Comparison of ENCODE assay signal across 8 cellular contexts in the genomic region with DNA sequence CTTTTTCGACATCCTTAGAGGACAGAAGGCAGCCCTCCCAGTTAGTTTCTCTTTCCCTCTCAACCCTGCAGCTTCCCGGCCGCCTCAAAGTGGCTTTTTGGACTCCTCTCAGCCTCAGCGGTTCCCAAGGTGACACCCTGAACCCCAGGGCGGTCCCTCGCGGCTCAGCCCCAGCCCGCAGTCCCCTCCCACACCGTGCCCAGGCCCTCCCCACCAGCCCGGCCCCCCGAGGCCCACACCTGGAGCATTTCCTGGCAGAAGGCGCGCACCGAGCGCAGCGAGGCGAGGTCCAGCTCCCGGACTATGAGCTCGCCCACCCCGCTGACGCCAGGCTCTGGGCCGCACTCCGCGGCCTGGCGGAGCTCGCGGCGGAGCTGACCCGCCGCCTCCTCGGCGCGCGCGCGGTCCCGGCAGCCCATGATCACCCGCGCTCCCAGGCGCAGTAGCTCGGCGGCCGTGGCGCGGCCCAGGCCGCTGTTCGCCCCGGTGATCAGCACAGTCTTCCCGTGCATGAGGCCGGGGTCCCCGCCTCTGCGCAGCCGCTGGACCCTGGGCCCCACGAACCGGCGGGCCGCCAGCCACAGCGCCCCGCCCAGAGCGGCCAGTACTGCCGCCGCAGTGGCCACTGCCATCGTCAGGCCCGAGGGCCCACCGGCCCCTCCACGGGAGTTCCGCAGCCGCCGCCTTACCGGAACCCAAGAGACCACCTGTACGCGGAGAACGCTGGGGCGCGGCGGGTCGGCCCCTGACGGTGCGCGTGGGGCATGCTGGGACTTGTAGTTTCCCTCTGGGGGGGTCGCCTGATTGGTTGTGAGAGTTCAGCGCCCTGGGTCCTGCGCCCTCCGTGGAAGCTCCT. TPM values are rescaled to one million over a fixed set of nuclear protein-coding genes. Genes with fewer than 3 reads are reported as not detected.
DNase-seq lines count a peak whose midpoint lies in the region; ATAC-seq and TF ChIP-seq lines count a peak whose summit lies in the region.

A gene with protein sequence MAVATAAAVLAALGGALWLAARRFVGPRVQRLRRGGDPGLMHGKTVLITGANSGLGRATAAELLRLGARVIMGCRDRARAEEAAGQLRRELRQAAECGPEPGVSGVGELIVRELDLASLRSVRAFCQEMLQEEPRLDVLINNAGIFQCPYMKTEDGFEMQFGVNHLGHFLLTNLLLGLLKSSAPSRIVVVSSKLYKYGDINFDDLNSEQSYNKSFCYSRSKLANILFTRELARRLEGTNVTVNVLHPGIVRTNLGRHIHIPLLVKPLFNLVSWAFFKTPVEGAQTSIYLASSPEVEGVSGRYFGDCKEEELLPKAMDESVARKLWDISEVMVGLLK (minus strand): TSS at position 713 of the 856 bp plus-strand sequence. CDS start 81 bp downstream, at position 632.

- H3K4me3 ChIP-seq in epithelial cell of esophagus (ENCODE audit: low read length), result peak within 1 kb of the TSS; percentile 64
- peak within 1 kb of the TSS; percentile 70 for H3K4me3 ChIP-seq in mononuclear cell (ENCODE audit: low read length)

- peaks cover 14% of the 10 kb centered on the region for H3K4me1 ChIP-seq in mononuclear cell (ENCODE audit: insufficient read depth, low read length)

- DNase-seq in DMS 273 treated with DMSO at 0.1 percent for 48 hours (lab: John Stamatoyannopoulos, UW), result peak; percentile 80
- peak; percentile 34 for DNase-seq in OCI-M2 (lab: John Stamatoyannopoulos, UW; ENCODE audit: unreplicated experiment)
- DNase-seq in activated T-cell treated with anti-CD3 and anti-CD28 coated beads for 4 hours, result peak; percentile 89
- peak; percentile 92 for DNase-seq in epithelial cell of esophagus (ENCODE audit: low read depth)
- DNase-seq in stimulated activated CD8-positive, alpha-beta memory T cell treated with anti-CD3 and anti-CD28 coated beads, Interleukin-4, amount 100 ng/mL, for 1 hour (ENCODE audit: low read depth in 2 of 2, low spot score in 1 of 2), result peak; percentile 81 to 83

- H3K9me3 Mint-ChIP-seq in IgD-negative memory B cell, result peaks cover 0 to 2% (median 2%) of the 10 kb centered on the region in 3 donors

- H3K27me3 ChIP-seq in mononuclear cell (ENCODE audit: insufficient read depth, low read length), result no peaks in the 10 kb centered on the region

- ATAC-seq in GM21529 (IDR thresholded peaks at IDR 0.05; ENCODE audit: unreplicated experiment), result peak; percentile 90

- no peak for TF ChIP-seq CTCF in epithelial cell of esophagus (IDR thresholded peaks at IDR 0.05; ENCODE audit: insufficient read depth, low read depth, low read length, missing control alignments)

- peak within 1 kb of the TSS; percentile 90 to 99 (median 92) for H3K4me3 Mint-ChIP-seq in IgD-negative memory B cell

- peaks cover 23 to 37% (median 30%) of the 10 kb centered on the region in 3 donors for H3K4me1 Mint-ChIP-seq in IgD-negative memory B cell

- H3K27ac Mint-ChIP-seq in IgD-negative memory B cell, result peak within 1 kb of the TSS; percentile 90 to 95 (median 93)

- H3K9me3 ChIP-seq in mononuclear cell (ENCODE audit: low read depth, low read length), result peaks cover 8% of the 10 kb centered on the region

- peaks cover 17% of the 10 kb centered on the region for H3K36me3 Mint-ChIP-seq in IgD-negative memory B cell

- no peaks in the 10 kb centered on the region for H3K27me3 Mint-ChIP-seq in IgD-negative memory B cell

RNA-seq across cellular contexts. Expression of the gene that starts here (rescaled TPM):
- polyA plus RNA-seq in IgD-negative memory B cell, result 36.6 TPM
- total RNA-seq in mononuclear cell, result 21.7 TPM

Comparison
In these comparisons a context has a peak if more than half of its experiments do, and no peak if none do; other contexts are left out.
1. Peak in every context shown above with its lines: DNase-seq, ATAC-seq and H3K4me3 ChIP-seq.
2. DNase-seq: peak in every context shown above with its lines; median percentile 92 in epithelial cell of esophagus; 89 in activated T-cell treated with anti-CD3 and anti-CD28 coated beads for 4 hours; 82 in stimulated activated CD8-positive, alpha-beta memory T cell treated with anti-CD3 and anti-CD28 coated beads, Interleukin-4, amount 100 ng/mL, for 1 hour; 80 in DMS 273 treated with DMSO at 0.1 percent for 48 hours; 34 in OCI-M2.